Comparison of ENCODE assay signal across 9 cellular contexts in genomic region chr2:102033750-102034682, GRCh38. TPM values are rescaled to one million over a fixed set of nuclear protein-coding genes. Genes with fewer than 3 reads are reported as not detected.
A peak's percentile ranks its signal among the peaks of the same experiment; 100 is the strongest.
DNase-seq lines count a peak whose midpoint lies in the region; ATAC-seq and TF ChIP-seq lines count a peak whose summit lies in the region.
"Had no signal": no experiment of that assay in that cellular context is flagged by ENCODE, and none has a peak within 500 bp of the region (broad histone marks: within the 10 kb centered on the region; RNA-seq: fewer than 3 reads in every experiment).

No MANE protein-coding gene starts in this region.

- CTCF ChIA-PET in AG04449 (lab: Yijun Ruan, JAX): interaction anchor here (0.8 to 4.1 kb wide), 8 partner anchors 8 to 206 kb away, joined by 4 to 32 read pairs (median 6); partner anchors contain the start of gene IL1R1

- DNase-seq in AG04449 (ENCODE audit: low read depth, low spot score) (no peak), HL-60 (ENCODE audit: low read depth in 1 of 2, low spot score in 1 of 2) (no peak), chondrocyte (ENCODE audit: low spot score) (no peak), NCI-H526 treated with DMSO at 0.1 percent for 48 hours (lab: John Stamatoyannopoulos, UW) (no peak)
- no peak for DNase-seq in natural killer cell treated with Interleukin-12 subunit alpha and Interleukin-12 subunit beta and Interleukin-15 and Interleukin-18, amount 100 ng/mL, for 72 hours (ENCODE audit: low spot score)
- DNase-seq: NCI-H2081 had no signal

- no peaks in the 10 kb centered on the region for H3K27me3 ChIP-seq in HL-60 (ENCODE audit: insufficient read depth, poor library complexity, severe bottlenecking)

- no peak overlapping the region for H3K4me3 Mint-ChIP-seq in chondrocyte (ENCODE audit: unreplicated experiment)
- H3K4me3 Mint-ChIP-seq in natural killer cell treated with Interleukin-12 subunit alpha and Interleukin-12 subunit beta and Interleukin-15 and Interleukin-18, amount 100 ng/mL, for 72 hours: peak overlapping the region; percentile 43

- no peaks in the 10 kb centered on the region for H3K27me3 Mint-ChIP-seq in chondrocyte (ENCODE audit: low read depth)
- H3K27me3 Mint-ChIP-seq in natural killer cell treated with Interleukin-12 subunit alpha and Interleukin-12 subunit beta and Interleukin-15 and Interleukin-18, amount 100 ng/mL, for 72 hours: peaks cover 25 to 35% of the 10 kb centered on the region in 2 donors

- ATAC-seq in natural killer cell treated with Interleukin-12 subunit alpha and Interleukin-12 subunit beta and Interleukin-15 and Interleukin-18, amount 100 ng/mL, for 72 hours: no peak
- ATAC-seq in GM19452 (IDR thresholded peaks at IDR 0.05; ENCODE audit: unreplicated experiment) (no peak), HG02970 (IDR thresholded peaks at IDR 0.05; ENCODE audit: low FRiP score, unreplicated experiment) (no peak), HG03135 (IDR thresholded peaks at IDR 0.05; ENCODE audit: unreplicated experiment) (no peak)

- peak overlapping the region; percentile 96 for H3K27ac Mint-ChIP-seq in chondrocyte (ENCODE audit: unreplicated experiment)
- H3K27ac Mint-ChIP-seq in natural killer cell treated with Interleukin-12 subunit alpha and Interleukin-12 subunit beta and Interleukin-15 and Interleukin-18, amount 100 ng/mL, for 72 hours: peak overlapping the region; percentile 26 to 59

- H3K4me1 Mint-ChIP-seq in chondrocyte (ENCODE audit: low read depth): peaks cover 72% of the 10 kb centered on the region
- H3K4me1 Mint-ChIP-seq in natural killer cell treated with Interleukin-12 subunit alpha and Interleukin-12 subunit beta and Interleukin-15 and Interleukin-18, amount 100 ng/mL, for 72 hours (ENCODE audit: low read depth in 2 of 2): peaks cover 21 to 31% of the 10 kb centered on the region in 2 donors

- no peaks in the 10 kb centered on the region for H3K9me3 Mint-ChIP-seq in chondrocyte (ENCODE audit: low read depth)
- H3K9me3 Mint-ChIP-seq in natural killer cell treated with Interleukin-12 subunit alpha and Interleukin-12 subunit beta and Interleukin-15 and Interleukin-18, amount 100 ng/mL, for 72 hours: no peaks in the 10 kb centered on the region

- TF ChIP-seq CTCF in AG04449 (IDR thresholded peaks at IDR 0.05; ENCODE audit: insufficient read depth, low read length, missing control alignments) (peak; percentile 9), HL-60 (IDR thresholded peaks at IDR 0.05; ENCODE audit: insufficient read depth, low read length) (no peak), chondrocyte (IDR thresholded peaks at IDR 0.05) (peak; percentile 63)

- peak overlapping the region; percentile 76 for H3K27ac ChIP-seq in HL-60 (replicated peaks)

- POLR2A ChIA-PET in AG04449 (lab: Yijun Ruan, JAX): interaction anchor here (1.2 kb wide), 1 partner anchor 9 kb away, joined by 5 read pairs; no protein-coding TSS in a partner anchor

- no peaks in the 10 kb centered on the region for H3K36me3 Mint-ChIP-seq in chondrocyte (ENCODE audit: low read depth)
- H3K36me3 Mint-ChIP-seq in natural killer cell treated with Interleukin-12 subunit alpha and Interleukin-12 subunit beta and Interleukin-15 and Interleukin-18, amount 100 ng/mL, for 72 hours: no peaks in the 10 kb centered on the region

- no peak overlapping the region for H3K4me3 ChIP-seq in AG04449 (ENCODE audit: low read depth, low read length)
- no peak overlapping the region for H3K4me3 ChIP-seq in HL-60 (replicated peaks; ENCODE audit: insufficient read depth, low read length)

RNA-seq across cellular contexts. Expression of gene IL1R2, which starts 42.3 kb away (rescaled TPM):
- not detected in 3 replicates for total RNA-seq in chondrocyte
- not detected for total RNA-seq in natural killer cell treated with Interleukin-12 subunit alpha and Interleukin-12 subunit beta and Interleukin-15 and Interleukin-18, amount 100 ng/mL, for 72 hours
